In genomic region chr22:42596376-42596775, GRCh38 we compare ENCODE assay signal across 1 cellular context.
TF ChIP-seq lines count a peak whose summit lies in the region.

No MANE protein-coding gene starts in this region.

TF ChIP-seq in SK-N-SH, 30 proteins besides CTCF, POLR2A, EP300 and RAD21 (continued from another document):
- no peak for TF ChIP-seq MAX (IDR thresholded peaks at IDR 0.05; ENCODE audit: low read depth)
- TF ChIP-seq MEF2A (IDR thresholded peaks at IDR 0.05; ENCODE audit: borderline replicate concordance, low read depth), result no peak
- TF ChIP-seq, protein P1, sequence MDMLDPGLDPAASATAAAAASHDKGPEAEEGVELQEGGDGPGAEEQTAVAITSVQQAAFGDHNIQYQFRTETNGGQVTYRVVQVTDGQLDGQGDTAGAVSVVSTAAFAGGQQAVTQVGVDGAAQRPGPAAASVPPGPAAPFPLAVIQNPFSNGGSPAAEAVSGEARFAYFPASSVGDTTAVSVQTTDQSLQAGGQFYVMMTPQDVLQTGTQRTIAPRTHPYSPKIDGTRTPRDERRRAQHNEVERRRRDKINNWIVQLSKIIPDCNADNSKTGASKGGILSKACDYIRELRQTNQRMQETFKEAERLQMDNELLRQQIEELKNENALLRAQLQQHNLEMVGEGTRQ (IDR thresholded peaks at IDR 0.05; ENCODE audit: borderline replicate concordance, low read depth, low read length), result no peak
- no peak for TF ChIP-seq FOXJ3 (CRISPR knock-in tag; IDR thresholded peaks at IDR 0.05)
